ENCODE assay signal across 29 cellular contexts in genomic region chr9:81718244-81718643, GRCh38.
"Had no signal": no experiment of that assay in that cellular context is flagged by ENCODE, and none has a peak within 500 bp of the region (broad histone marks: within the 10 kb centered on the region; RNA-seq: fewer than 3 reads in every experiment).

No MANE protein-coding gene starts in this region.

- H3K9me3 Mint-ChIP-seq: activated CD4-positive, alpha-beta T cell treated with anti-CD3 and anti-CD28 coated beads, Interleukin-2, amount 10 ng/mL, durations not matched to agents 7 days and 5 days; activated naive CD4-positive, alpha-beta T cell treated with anti-CD3 and anti-CD28 coated beads, Interleukin-2, amount 50 U/mL, for 24 hours; activated naive CD8-positive, alpha-beta T cell treated with anti-CD3 and anti-CD28 coated beads, Interleukin-2, amount 50 U/mL, for 24 hours; activated T-cell treated with anti-CD3 and anti-CD28 coated beads, Interleukin-2, amount 50 U/mL, for 24 hours had no signal

- H3K36me3 ChIP-seq: gastroesophageal sphincter, left ventricle myocardium inferior, pancreas, sigmoid colon, stomach, thyroid gland, upper lobe of right lung had no signal

- H3K27me3 Mint-ChIP-seq: activated CD4-positive, alpha-beta memory T cell treated with anti-CD3 and anti-CD28 coated beads, Interleukin-2, amount 10 ng/mL, durations not matched to agents 7 days and 5 days; activated CD4-positive, alpha-beta T cell treated with anti-CD3 and anti-CD28 coated beads, Interleukin-2, amount 10 ng/mL, durations not matched to agents 7 days and 5 days; activated naive CD4-positive, alpha-beta T cell treated with anti-CD3 and anti-CD28 coated beads, Interleukin-2, amount 50 U/mL, for 24 hours; activated naive CD8-positive, alpha-beta T cell treated with anti-CD3 and anti-CD28 coated beads, Interleukin-2, amount 50 U/mL, for 24 hours; activated T-cell treated with anti-CD3 and anti-CD28 coated beads, Interleukin-2, amount 50 U/mL, for 24 hours; effector memory CD8-positive, alpha-beta T cell; stimulated activated naive B cell treated with anti-CD40 and anti-IgM and Interleukin-4, amounts not matched to agents 10 μg/mL and 1 μg/mL and 100 μg/mL, for 72 hours; T-helper 17 cell had no signal

- H3K36me3 Mint-ChIP-seq: activated naive CD4-positive, alpha-beta T cell treated with anti-CD3 and anti-CD28 coated beads, Interleukin-2, amount 50 U/mL, for 24 hours; WTC11 had no signal

- ATAC-seq: activated naive CD8-positive, alpha-beta T cell treated with anti-CD3 and anti-CD28 coated beads, Interleukin-2, amount 50 U/mL, for 24 hours; effector memory CD8-positive, alpha-beta T cell; gastroesophageal sphincter; psoas muscle; stimulated activated naive B cell treated with anti-CD40 and anti-IgM and Interleukin-4, amounts not matched to agents 10 μg/mL and 1 μg/mL and 100 μg/mL, for 72 hours; T-helper 17 cell; upper lobe of right lung; WTC11 had no signal

- H3K4me3 ChIP-seq: gastroesophageal sphincter, left ventricle myocardium inferior, lung, mucosa of descending colon, pancreas, psoas muscle, sigmoid colon, stomach, thyroid gland, upper lobe of right lung had no signal

- H3K4me1 Mint-ChIP-seq: activated CD4-positive, alpha-beta memory T cell treated with anti-CD3 and anti-CD28 coated beads, Interleukin-2, amount 10 ng/mL, durations not matched to agents 7 days and 5 days; activated CD4-positive, alpha-beta T cell treated with anti-CD3 and anti-CD28 coated beads, Interleukin-2, amount 10 ng/mL, durations not matched to agents 7 days and 5 days; activated naive CD4-positive, alpha-beta T cell treated with anti-CD3 and anti-CD28 coated beads, Interleukin-2, amount 50 U/mL, for 24 hours; activated naive CD8-positive, alpha-beta T cell treated with anti-CD3 and anti-CD28 coated beads, Interleukin-2, amount 50 U/mL, for 24 hours; T-helper 17 cell had no signal

- H3K27ac Mint-ChIP-seq: activated CD4-positive, alpha-beta memory T cell treated with anti-CD3 and anti-CD28 coated beads, Interleukin-2, amount 10 ng/mL, durations not matched to agents 7 days and 5 days; activated CD4-positive, alpha-beta T cell treated with anti-CD3 and anti-CD28 coated beads, Interleukin-2, amount 10 ng/mL, durations not matched to agents 7 days and 5 days; activated naive CD4-positive, alpha-beta T cell treated with anti-CD3 and anti-CD28 coated beads, Interleukin-2, amount 50 U/mL, for 24 hours; activated naive CD8-positive, alpha-beta T cell treated with anti-CD3 and anti-CD28 coated beads, Interleukin-2, amount 50 U/mL, for 24 hours; activated T-cell treated with anti-CD3 and anti-CD28 coated beads, Interleukin-2, amount 50 U/mL, for 24 hours; effector memory CD8-positive, alpha-beta T cell; nephron progenitor cell; stimulated activated naive B cell treated with anti-CD40 and anti-IgM and Interleukin-4, amounts not matched to agents 10 μg/mL and 1 μg/mL and 100 μg/mL, for 72 hours; T-helper 17 cell had no signal

- H3K9me3 ChIP-seq: gastroesophageal sphincter, left ventricle myocardium inferior, mucosa of descending colon, pancreas, psoas muscle, sigmoid colon, stomach, thyroid gland, upper lobe of right lung had no signal

- H3K4me1 ChIP-seq: gastroesophageal sphincter, left ventricle myocardium inferior, psoas muscle, sigmoid colon, thyroid gland, upper lobe of right lung had no signal

- H3K27ac ChIP-seq: gastroesophageal sphincter, left ventricle myocardium inferior, psoas muscle, sigmoid colon, stomach, thyroid gland, upper lobe of right lung had no signal

- H3K4me3 Mint-ChIP-seq: activated CD4-positive, alpha-beta memory T cell treated with anti-CD3 and anti-CD28 coated beads, Interleukin-2, amount 10 ng/mL, durations not matched to agents 7 days and 5 days; activated CD4-positive, alpha-beta T cell treated with anti-CD3 and anti-CD28 coated beads, Interleukin-2, amount 10 ng/mL, durations not matched to agents 7 days and 5 days; activated naive CD4-positive, alpha-beta T cell treated with anti-CD3 and anti-CD28 coated beads, Interleukin-2, amount 50 U/mL, for 24 hours; activated naive CD8-positive, alpha-beta T cell treated with anti-CD3 and anti-CD28 coated beads, Interleukin-2, amount 50 U/mL, for 24 hours; activated T-cell treated with anti-CD3 and anti-CD28 coated beads, Interleukin-2, amount 50 U/mL, for 24 hours; effector memory CD8-positive, alpha-beta T cell; nephron progenitor cell; stimulated activated naive B cell treated with anti-CD40 and anti-IgM and Interleukin-4, amounts not matched to agents 10 μg/mL and 1 μg/mL and 100 μg/mL, for 72 hours; T-helper 17 cell; WTC11 had no signal

- DNase-seq: activated CD4-positive, alpha-beta memory T cell treated with anti-CD3 and anti-CD28 coated beads, Interleukin-2, amount 10 ng/mL, durations not matched to agents 7 days and 5 days; activated CD4-positive, alpha-beta T cell treated with anti-CD3 and anti-CD28 coated beads for 1 hour; activated CD4-positive, alpha-beta T cell treated with anti-CD3 and anti-CD28 coated beads, Interleukin-2, amount 10 ng/mL, durations not matched to agents 7 days and 5 days; activated CD8-positive, alpha-beta memory T cell treated with anti-CD3 and anti-CD28 coated beads, Interleukin-2, amount 50 U/mL, for 48 hours; activated gamma-delta T cell; activated naive CD8-positive, alpha-beta T cell treated with anti-CD3 and anti-CD28 coated beads, Interleukin-2, amount 50 U/mL, for 24 hours; activated T-cell treated with anti-CD3 and anti-CD28 coated beads, Interleukin-2, amount 50 U/mL, for 24 hours; amygdala; caudate nucleus; cortex of kidney; effector memory CD8-positive, alpha-beta T cell; left ventricle myocardium inferior; mucosa of descending colon; nephron progenitor cell; pancreas; psoas muscle; sigmoid colon; stimulated activated CD4-positive, alpha-beta T cell treated with anti-CD3 and anti-CD28 coated beads, Interleukin-1b, Interleukin-23, amount 100 ng/mL, for 48 hours; stimulated activated CD4-positive, alpha-beta T cell treated with anti-CD3 and anti-CD28 coated beads, Interleukin-4, amount 100 ng/mL, for 4 hours; stimulated activated CD8-positive, alpha-beta memory T cell treated with anti-CD3 and anti-CD28 coated beads, Interleukin-4, amount 100 ng/mL, for 48 hours; stimulated activated naive B cell treated with anti-CD40 and anti-IgM and Interleukin-4, amounts not matched to agents 10 μg/mL and 1 μg/mL and 100 μg/mL, for 72 hours; stomach; T-helper 17 cell; thyroid gland; upper lobe of right lung had no signal

- H3K27me3 ChIP-seq: gastroesophageal sphincter, pancreas, sigmoid colon, stomach, thyroid gland, upper lobe of right lung had no signal
